Comparison of ENCODE assay signal across 9 cellular contexts in genomic region chr17:36936455-36936934, GRCh38. TPM values are rescaled to one million over a fixed set of nuclear protein-coding genes. Genes with fewer than 3 reads are reported as not detected.
DNase-seq lines count a peak whose midpoint lies in the region; ATAC-seq and TF ChIP-seq lines count a peak whose summit lies in the region.
"Had no signal": no experiment of that assay in that cellular context is flagged by ENCODE, and none has a peak within 500 bp of the region (broad histone marks: within the 10 kb centered on the region; RNA-seq: fewer than 3 reads in every experiment).

No MANE protein-coding gene starts in this region.

- H3K4me1 ChIP-seq in endodermal cell (ENCODE audit: control insufficient read depth, insufficient read depth, low read length): peaks cover 18% of the 10 kb centered on the region
- H3K4me1 ChIP-seq in skeletal muscle satellite cell (ENCODE audit: control insufficient read depth, insufficient read depth, low read length): peaks cover 47% of the 10 kb centered on the region

- no peaks in the 10 kb centered on the region for H3K9me3 Mint-ChIP-seq in activated CD4-positive, alpha-beta T cell treated with anti-CD3 and anti-CD28 coated beads for 36 hours (ENCODE audit: low read depth)
- no peaks in the 10 kb centered on the region for H3K9me3 Mint-ChIP-seq in endodermal cell

- H3K27me3 ChIP-seq in endodermal cell (ENCODE audit: control insufficient read depth, insufficient read depth, low read length, poor library complexity, severe bottlenecking) (peaks cover 80% of the 10 kb centered on the region), skeletal muscle satellite cell (ENCODE audit: control insufficient read depth, insufficient read depth, low read length) (peaks cover 97% of the 10 kb centered on the region)

- POLR2A ChIA-PET in activated CD4-positive, alpha-beta T cell treated with anti-CD3 and anti-CD28 coated beads for 36 hours (lab: Charles Lee): interaction anchor here (2.5 kb wide), 1 partner anchor 13 kb away, joined by 8 read pairs; the partner anchor contains the start of gene AATF

- no peaks in the 10 kb centered on the region for H3K9me3 ChIP-seq in endodermal cell (ENCODE audit: control insufficient read depth, low read length)
- H3K9me3 ChIP-seq in skeletal muscle satellite cell (replicated peaks; ENCODE audit: low read length): no peaks in the 10 kb centered on the region
- H3K9me3 ChIP-seq: ovary had no signal

- no peak for ATAC-seq in activated CD4-positive, alpha-beta T cell treated with anti-CD3 and anti-CD28 coated beads for 36 hours
- no peak for ATAC-seq in GM21576 (IDR thresholded peaks at IDR 0.05; ENCODE audit: unreplicated experiment)

- no peak for TF ChIP-seq CTCF in endodermal cell (conservative IDR thresholded peaks at IDR 0.05)

- DNase-seq in activated CD4-positive, alpha-beta T cell treated with anti-CD3 and anti-CD28 coated beads for 36 hours: no peak
- no peak for DNase-seq in activated CD4-positive, alpha-beta T cell treated with anti-CD3 and anti-CD28 coated beads, Interleukin-2, amount 50 U/mL, for 1 hour
- peak; percentile 85 for DNase-seq in NCI-H748 (lab: John Stamatoyannopoulos, UW; ENCODE audit: unreplicated experiment)
- peak; percentile 96 for DNase-seq in endodermal cell
- no peak for DNase-seq in RPMI8226
- DNase-seq in dedifferentiated amniotic fluid mesenchymal stem cell (ENCODE audit: extremely low spot score): no peak
- DNase-seq: ovary had no signal

- peaks cover 85% of the 10 kb centered on the region for H3K27me3 Mint-ChIP-seq in activated CD4-positive, alpha-beta T cell treated with anti-CD3 and anti-CD28 coated beads for 36 hours
- peaks cover 83% of the 10 kb centered on the region for H3K27me3 Mint-ChIP-seq in endodermal cell (ENCODE audit: insufficient read depth)

- no peak overlapping the region for H3K27ac ChIP-seq in endodermal cell (ENCODE audit: low read depth, low read length)
- H3K27ac ChIP-seq: ovary had no signal

- H3K27ac Mint-ChIP-seq in activated CD4-positive, alpha-beta T cell treated with anti-CD3 and anti-CD28 coated beads for 36 hours: no peak overlapping the region
- H3K27ac Mint-ChIP-seq in endodermal cell: peak overlapping the region; percentile 96

- intact Hi-C loops in activated CD4-positive, alpha-beta T cell treated with anti-CD3 and anti-CD28 coated beads for 36 hours (cut with DNase I, micrococcal nuclease): loop anchor here (2.0 to 5.0 kb wide), 3 partner anchors 130 to 806 kb away; no protein-coding TSS in a partner anchor

- peak overlapping the region; percentile 71 for H3K9ac ChIP-seq in endodermal cell (ENCODE audit: extremely low read depth, low read length, poor library complexity, severe bottlenecking)
- H3K9ac ChIP-seq in skeletal muscle satellite cell (ENCODE audit: low read depth, low read length): no peak overlapping the region

- H3K4me2 ChIP-seq in skeletal muscle satellite cell (ENCODE audit: low read length): peak overlapping the region; percentile 64

- CTCF ChIA-PET in activated CD4-positive, alpha-beta T cell treated with anti-CD3 and anti-CD28 coated beads for 36 hours (lab: Charles Lee): interaction anchor here (0.5 kb wide), 1 partner anchor 108 kb away, joined by 3 read pairs; no protein-coding TSS in a partner anchor

- H3K36me3 Mint-ChIP-seq in activated CD4-positive, alpha-beta T cell treated with anti-CD3 and anti-CD28 coated beads for 36 hours (ENCODE audit: low read depth): no peaks in the 10 kb centered on the region
- peaks cover 62% of the 10 kb centered on the region for H3K36me3 Mint-ChIP-seq in endodermal cell (ENCODE audit: low read depth)

- H3K36me3 ChIP-seq in endodermal cell (ENCODE audit: control insufficient read depth, insufficient read depth, low read length) (peaks cover 48% of the 10 kb centered on the region), skeletal muscle satellite cell (ENCODE audit: insufficient read depth, low read length) (no peaks in the 10 kb centered on the region)
- H3K36me3 ChIP-seq: ovary had no signal

- H3K4me1 Mint-ChIP-seq in activated CD4-positive, alpha-beta T cell treated with anti-CD3 and anti-CD28 coated beads for 36 hours: peaks cover 72% of the 10 kb centered on the region
- H3K4me1 Mint-ChIP-seq in endodermal cell: peaks cover 37% of the 10 kb centered on the region

- peak overlapping the region; percentile 99 for H3K4me3 ChIP-seq in endodermal cell (ENCODE audit: low read length)
- H3K4me3 ChIP-seq in skeletal muscle satellite cell (ENCODE audit: low read length): peak overlapping the region; percentile 40
- H3K4me3 ChIP-seq: ovary had no signal

- 0% methylated on average over 31 to 52 of the region's 53 CpGs for WGBS in endodermal cell (ENCODE audit: insufficient coverage in 1 of 2, insufficient read length in 1 of 2), 2 experiments

- H3K4me3 Mint-ChIP-seq in activated CD4-positive, alpha-beta T cell treated with anti-CD3 and anti-CD28 coated beads for 36 hours: peak overlapping the region; percentile 20
- H3K4me3 Mint-ChIP-seq in endodermal cell: peak overlapping the region; percentile 98

RNA-seq across cellular contexts. Expression of gene LHX1, which starts 0.8 kb away (rescaled TPM):
- not detected for total RNA-seq in activated CD4-positive, alpha-beta T cell treated with anti-CD3 and anti-CD28 coated beads for 36 hours
- 100 to 1,000 TPM in 1 of 2 donors, 10 to 100 TPM in 1; 85.9 to 259 TPM for total RNA-seq in endodermal cell
- 9.7 TPM for polyA plus RNA-seq in endodermal cell (2013, experiment 1 of 2)
- polyA plus RNA-seq in endodermal cell (2013, experiment 2 of 2): 17.6 TPM
- 1.1 TPM in 1 of 2 replicates, not detected in the other for total RNA-seq in skeletal muscle satellite cell (2012; rRNA removed)

RNA-seq across cellular contexts. Expression of gene AATF, which starts 12.3 kb away (rescaled TPM):
- 100 to 1,000 TPM in 1 of 2 experiments, 10 to 100 TPM in 1; 87.9 to 149 TPM for total RNA-seq in activated CD4-positive, alpha-beta T cell treated with anti-CD3 and anti-CD28 coated beads for 36 hours
- total RNA-seq in endodermal cell: 10 to 100 TPM; 90.7 TPM
- 37.6 TPM for polyA plus RNA-seq in endodermal cell (2013, experiment 1 of 2)
- polyA plus RNA-seq in endodermal cell (2013, experiment 2 of 2): 34.2 TPM
- total RNA-seq in skeletal muscle satellite cell (2012; rRNA removed): 24.2 and 27.4 TPM in 2 replicates

Comparison
In these comparisons a context has a peak if more than half of its experiments do, and no peak if none do; other contexts are left out.
1. DNase-seq: peak in NCI-H748 (single experiment) and endodermal cell (single experiment); none in activated CD4-positive, alpha-beta T cell treated with anti-CD3 and anti-CD28 coated beads for 36 hours (single experiment), activated CD4-positive, alpha-beta T cell treated with anti-CD3 and anti-CD28 coated beads, Interleukin-2, amount 50 U/mL, for 1 hour (single experiment), RPMI8226 (single experiment) and dedifferentiated amniotic fluid mesenchymal stem cell (single experiment).
2. RNA of gene LHX1, which starts 0.8 kb away (total RNA-seq): 85.9 to 259 TPM in endodermal cell; not detected in activated CD4-positive, alpha-beta T cell treated with anti-CD3 and anti-CD28 coated beads for 36 hours; every median in the first group is over 10 times any median in the second.